Comparison of ENCODE assay signal across 8 cellular contexts in genomic region chr7:102286237-102287081, GRCh38. TPM values are rescaled to one million over a fixed set of nuclear protein-coding genes. Genes with fewer than 3 reads are reported as not detected.
DNase-seq lines count a peak whose midpoint lies in the region; ATAC-seq lines count a peak whose summit lies in the region.

SH2B2 (plus strand) TSS chr7:102286868; CDS start chr7:102300551, 13,683 bp downstream.

- H3K27ac Mint-ChIP-seq in stimulated activated naive CD8-positive, alpha-beta T cell treated with anti-CD3 and anti-CD28 coated beads, Interleukin-15, Interleukin-2, amounts not matched to agents 100 ng/mL and 50 ng/mL, for 24 hours: no peak within 1 kb of the TSS

- H3K18ac ChIP-seq in mesenchymal stem cell (ENCODE audit: low read depth in 1 of 2, low read length in 2 of 2): peak within 1 kb of the TSS; percentile 99 to 100

- peaks cover 32% of the 10 kb centered on the region for H3K4me1 Mint-ChIP-seq in stimulated activated naive CD8-positive, alpha-beta T cell treated with anti-CD3 and anti-CD28 coated beads, Interleukin-15, Interleukin-2, amounts not matched to agents 100 ng/mL and 50 ng/mL, for 24 hours (ENCODE audit: low read depth)

- H3K9ac ChIP-seq in endocrine pancreas (ENCODE audit: control insufficient read depth, insufficient read depth, low read length) (peak within 1 kb of the TSS; percentile 71), mesenchymal stem cell (ENCODE audit: low read length) (peak within 1 kb of the TSS; percentile 74)

- peak within 1 kb of the TSS in 1 of 2 experiments; percentile 99 for H3K14ac ChIP-seq in mesenchymal stem cell (ENCODE audit: low read length in 2 of 2)

- H3K4me1 ChIP-seq in endocrine pancreas (ENCODE audit: control insufficient read depth, insufficient read depth, low read length) (no peaks in the 10 kb centered on the region), mesenchymal stem cell (ENCODE audit: control insufficient read depth, insufficient read depth, low read depth, low read length) (peaks cover 32% of the 10 kb centered on the region)

- H3K4me3 Mint-ChIP-seq in stimulated activated naive CD8-positive, alpha-beta T cell treated with anti-CD3 and anti-CD28 coated beads, Interleukin-15, Interleukin-2, amounts not matched to agents 100 ng/mL and 50 ng/mL, for 24 hours: peak within 1 kb of the TSS; percentile 57

- no peaks in the 10 kb centered on the region for H3K27me3 ChIP-seq in endocrine pancreas (ENCODE audit: control insufficient read depth, insufficient read depth, low read length)
- H3K27me3 ChIP-seq in mesenchymal stem cell (ENCODE audit: control insufficient read depth in 1 of 2, insufficient read depth in 1 of 2, low read length in 2 of 2): peaks cover 9 to 22% of the 10 kb centered on the region in 2 experiments

- peak within 1 kb of the TSS; percentile 25 for H3K4me3 ChIP-seq in endocrine pancreas (ENCODE audit: control insufficient read depth, insufficient read depth, low read length)
- peak within 1 kb of the TSS; percentile 83 for H3K4me3 ChIP-seq in mesenchymal stem cell (ENCODE audit: insufficient read depth in 1 of 2, low read depth in 1 of 2, low read length in 2 of 2)

- H2BK15ac ChIP-seq in mesenchymal stem cell (ENCODE audit: low read depth, poor library complexity, severe bottlenecking): peak within 1 kb of the TSS; percentile 93

- H3K36me3 ChIP-seq in endocrine pancreas (ENCODE audit: control insufficient read depth, insufficient read depth, low read length) (no peaks in the 10 kb centered on the region), mesenchymal stem cell (ENCODE audit: control insufficient read depth in 1 of 2, insufficient read depth in 2 of 2, low read depth in 1 of 2, low read length in 2 of 2) (peaks cover 0 to 12% of the 10 kb centered on the region in 2 experiments)

- no peak within 1 kb of the TSS for H2AK5ac ChIP-seq in mesenchymal stem cell (ENCODE audit: low read length, severe bottlenecking)

- H4K8ac ChIP-seq in mesenchymal stem cell (ENCODE audit: low read length): peak within 1 kb of the TSS; percentile 99

- no peaks in the 10 kb centered on the region for H3K9me3 ChIP-seq in endocrine pancreas (ENCODE audit: control insufficient read depth, low read length)
- H3K9me3 ChIP-seq in mesenchymal stem cell (ENCODE audit: control insufficient read depth, low read length): no peaks in the 10 kb centered on the region

- H3K27me3 Mint-ChIP-seq in stimulated activated naive CD8-positive, alpha-beta T cell treated with anti-CD3 and anti-CD28 coated beads, Interleukin-15, Interleukin-2, amounts not matched to agents 100 ng/mL and 50 ng/mL, for 24 hours: peaks cover 9% of the 10 kb centered on the region

- H3K4ac ChIP-seq in mesenchymal stem cell (ENCODE audit: low read depth in 1 of 2, low read length in 2 of 2): peak within 1 kb of the TSS; percentile 95 to 100

- H3K23ac ChIP-seq in mesenchymal stem cell (ENCODE audit: low read length in 2 of 2): peak within 1 kb of the TSS in 1 of 2 experiments; percentile 90

- peak within 1 kb of the TSS; percentile 37 for H2BK5ac ChIP-seq in mesenchymal stem cell (ENCODE audit: low read depth, low read length, poor library complexity, severe bottlenecking)

- H3K79me1 ChIP-seq in mesenchymal stem cell (replicated peaks; ENCODE audit: low read length, poor library complexity, severe bottlenecking): peaks cover 22% of the 10 kb centered on the region

- under 1% methylated on average over 29 of the region's 114 CpGs for WGBS in mesenchymal stem cell

- H3K27ac ChIP-seq in mesenchymal stem cell (ENCODE audit: low read length, poor library complexity, severe bottlenecking): no peak within 1 kb of the TSS

- peak within 1 kb of the TSS; percentile 90 for H2AFZ ChIP-seq in mesenchymal stem cell (ENCODE audit: low read depth, low read length)

- ATAC-seq in GM21723 (IDR thresholded peaks at IDR 0.05; ENCODE audit: unreplicated experiment): peak; percentile 22
- ATAC-seq in GM18907 (IDR thresholded peaks at IDR 0.05; ENCODE audit: unreplicated experiment): no peak

- peak within 1 kb of the TSS; percentile 92 for H2BK120ac ChIP-seq in mesenchymal stem cell (ENCODE audit: low read depth, low read length)

- peak within 1 kb of the TSS; percentile 98 for H4K91ac ChIP-seq in mesenchymal stem cell (ENCODE audit: low read length)

- H3K36me3 Mint-ChIP-seq in stimulated activated naive CD8-positive, alpha-beta T cell treated with anti-CD3 and anti-CD28 coated beads, Interleukin-15, Interleukin-2, amounts not matched to agents 100 ng/mL and 50 ng/mL, for 24 hours (ENCODE audit: low read depth): no peaks in the 10 kb centered on the region

- H2BK12ac ChIP-seq in mesenchymal stem cell (ENCODE audit: low read length in 2 of 2): peak within 1 kb of the TSS in 1 of 2 experiments; percentile 99

- peak within 1 kb of the TSS; percentile 100 for H3K4me2 ChIP-seq in mesenchymal stem cell (ENCODE audit: low read length, poor library complexity, severe bottlenecking)

- peak; percentile 47 for DNase-seq in COR-L47 (lab: John Stamatoyannopoulos, UW)
- DNase-seq in NCI-H2171 treated with DMSO at 0.1 percent for 48 hours (lab: John Stamatoyannopoulos, UW): peak; percentile 45
- DNase-seq in activated CD4-positive, alpha-beta T cell treated with anti-CD3 and anti-CD28 coated beads, Interleukin-2, amount 50 U/mL, for 48 hours: peak; percentile 37 to 43
- DNase-seq in mesenchymal stem cell: peak; percentile 85

- H3K9me3 Mint-ChIP-seq in stimulated activated naive CD8-positive, alpha-beta T cell treated with anti-CD3 and anti-CD28 coated beads, Interleukin-15, Interleukin-2, amounts not matched to agents 100 ng/mL and 50 ng/mL, for 24 hours: no peaks in the 10 kb centered on the region

RNA-seq across cellular contexts. Expression of gene SH2B2, which starts in this region (rescaled TPM):
- 2.3 TPM for polyA plus RNA-seq in mesenchymal stem cell (2013, experiment 1 of 2)
- 1.9 TPM for polyA plus RNA-seq in mesenchymal stem cell (2013, experiment 2 of 2)
